In genomic region chr1:23370270-23370743, GRCh38 we compare ENCODE assay signal across 9 cellular contexts. TPM values are rescaled to one million over a fixed set of nuclear protein-coding genes. Genes with fewer than 3 reads are reported as not detected.
DNase-seq lines count a peak whose midpoint lies in the region; ATAC-seq and TF ChIP-seq lines count a peak whose summit lies in the region.
"Had no signal": no experiment of that assay in that cellular context is flagged by ENCODE, and none has a peak within 500 bp of the region (broad histone marks: within the 10 kb centered on the region; RNA-seq: fewer than 3 reads in every experiment).

No MANE protein-coding gene starts in this region.

- H3K4me3 ChIP-seq in left ventricle myocardium inferior = peak overlapping the region; percentile 88
- no peak overlapping the region for H3K4me3 ChIP-seq in mucosa of stomach (ENCODE audit: low read length)
- no peak overlapping the region for H3K4me3 ChIP-seq in aorta (ENCODE audit: low read length in 2 of 2)

- H3K27ac ChIP-seq in left ventricle myocardium inferior (replicated peaks) (peak overlapping the region; percentile 99), aorta (ENCODE audit: low read depth in 1 of 2, low read length in 2 of 2) (peak overlapping the region; percentile 52 to 54)

- no TSS peak for BruUV-seq in MCF 10A (replicated peaks; lab: Mats Ljungman, UMichigan)

- peaks cover 19% of the 10 kb centered on the region for H3K36me3 ChIP-seq in left ventricle myocardium inferior
- no peaks in the 10 kb centered on the region for H3K36me3 ChIP-seq in mucosa of stomach (ENCODE audit: control insufficient read depth, insufficient read depth, low read length)
- H3K36me3 ChIP-seq in aorta (ENCODE audit: control insufficient read depth in 1 of 2, insufficient read depth in 2 of 2, low read length in 1 of 2) = no peaks in the 10 kb centered on the region
- H3K36me3 ChIP-seq: neutrophil had no signal

- no peak for DNase-seq in left ventricle myocardium inferior
- DNase-seq in left cardiac atrium = no peak
- DNase-seq in MCF 10A (ENCODE audit: unreplicated experiment) = no peak
- DNase-seq in aorta = no peak
- no peak for DNase-seq in NCI-H187 treated with DMSO at 0.1 percent for 48 hours (lab: John Stamatoyannopoulos, UW)

- H3K9me3 ChIP-seq in left ventricle myocardium inferior (replicated peaks) (peaks cover 14% of the 10 kb centered on the region), mucosa of stomach (ENCODE audit: control insufficient read depth, low read length) (no peaks in the 10 kb centered on the region), aorta (ENCODE audit: control insufficient read depth, low read length) (no peaks in the 10 kb centered on the region)
- H3K9me3 ChIP-seq: neutrophil had no signal

- no peaks in the 10 kb centered on the region for H3K9me3 Mint-ChIP-seq in MCF 10A (ENCODE audit: unreplicated experiment)

- no peaks in the 10 kb centered on the region for H3K27me3 Mint-ChIP-seq in MCF 10A (ENCODE audit: insufficient read depth, unreplicated experiment)

- peak overlapping the region; percentile 94 for H3K27ac Mint-ChIP-seq in MCF 10A (ENCODE audit: low read depth, unreplicated experiment)

- H3K27me3 ChIP-seq in left ventricle myocardium inferior (ENCODE audit: low read depth) = no peaks in the 10 kb centered on the region
- no peaks in the 10 kb centered on the region for H3K27me3 ChIP-seq in mucosa of stomach (ENCODE audit: control insufficient read depth, insufficient read depth, low read length)
- no peaks in the 10 kb centered on the region for H3K27me3 ChIP-seq in aorta (ENCODE audit: control insufficient read depth in 1 of 2, insufficient read depth in 2 of 2, low read length in 1 of 2)
- H3K27me3 ChIP-seq: neutrophil had no signal

- H3K4me3 Mint-ChIP-seq in MCF 10A (ENCODE audit: unreplicated experiment) = peak overlapping the region; percentile 87

- H3K4me1 Mint-ChIP-seq in MCF 10A (ENCODE audit: insufficient read depth, unreplicated experiment) = peaks cover 32% of the 10 kb centered on the region

- peak overlapping the region; percentile 98 for H3K9ac ChIP-seq in mucosa of stomach (ENCODE audit: low read length)

- POLR2A ChIA-PET in MCF 10A (lab: Yijun Ruan, JAX) = interaction anchor here (0.7 to 15.8 kb wide), 4 partner anchors 28 to 104 kb away, joined by 3 to 335 read pairs (median 125); partner anchors contain the start of gene HNRNPR

- peaks cover 30% of the 10 kb centered on the region for H3K36me3 Mint-ChIP-seq in MCF 10A (ENCODE audit: insufficient read depth, unreplicated experiment)

- CTCF ChIA-PET in MCF 10A (lab: Yijun Ruan, JAX) = interaction anchor here (0.5 to 4.3 kb wide), 5 partner anchors 30 to 174 kb away, joined by 3 to 41 read pairs (median 4); no protein-coding TSS in a partner anchor

- TF ChIP-seq CTCF in left ventricle myocardium inferior (IDR thresholded peaks at IDR 0.05; ENCODE audit: borderline replicate concordance) (no peak), MCF 10A (IDR thresholded peaks at IDR 0.05; ENCODE audit: unreplicated experiment) (no peak)

- intact Hi-C loops in left ventricle myocardium inferior (cut with micrococcal nuclease) (no loop called here), left cardiac atrium (cut with DNase I) (no loop called here), MCF 10A (cut with micrococcal nuclease) (no loop called here), aorta (cut with DNase I) (no loop called here)

- ATAC-seq in left cardiac atrium (no peak), aorta (ENCODE audit: low FRiP score) (no peak), GM21576 (IDR thresholded peaks at IDR 0.05; ENCODE audit: unreplicated experiment) (no peak), HG03280 (IDR thresholded peaks at IDR 0.05; ENCODE audit: unreplicated experiment) (no peak)

- 18 to 25% methylated on average over 6 of the region's 6 CpGs for WGBS in aorta, 2 donors

- H3K4me1 ChIP-seq in left ventricle myocardium inferior = peaks cover 67% of the 10 kb centered on the region
- peaks cover 24% of the 10 kb centered on the region for H3K4me1 ChIP-seq in mucosa of stomach (ENCODE audit: control insufficient read depth, insufficient read depth, low read length)
- peaks cover 0 to 4% of the 10 kb centered on the region in 2 donors for H3K4me1 ChIP-seq in aorta (ENCODE audit: control insufficient read depth in 1 of 2, insufficient read depth in 2 of 2, low read length in 2 of 2)

RNA-seq across cellular contexts. Expression of gene ZNF436, which starts 0.7 kb away (rescaled TPM):
- total RNA-seq in left ventricle myocardium inferior (11.8 TPM), left cardiac atrium (10 to 100 TPM; 10.1 to 14.2 TPM), MCF 10A (2022) (6.5 and 8.0 TPM in 2 replicates), aorta (10 to 100 TPM; 12.5 to 35.4 TPM)
- 1 to 10 TPM; 3.6 to 5.1 TPM for polyA plus RNA-seq in aorta

RNA-seq across cellular contexts. Expression of gene HNRNPR, which starts 26.2 kb away (rescaled TPM):
- total RNA-seq in left ventricle myocardium inferior (54.6 TPM), left cardiac atrium (10 to 100 TPM; 57.3 to 79.8 TPM), MCF 10A (2022) (128 and 152 TPM in 2 replicates), aorta (100 to 1,000 TPM; 113 to 120 TPM)
- polyA plus RNA-seq in aorta = 10 to 100 TPM; 56.6 to 69.1 TPM

RNA-seq across cellular contexts. Expression of gene TCEA3, which starts 54.2 kb away (rescaled TPM):
- 78.6 TPM for total RNA-seq in left ventricle myocardium inferior
- 10 to 100 TPM; 32.9 to 38.3 TPM for total RNA-seq in left cardiac atrium
- 0.49 and 1.5 TPM in 2 replicates for total RNA-seq in MCF 10A (2022)
- total RNA-seq in aorta = 10 to 100 TPM; 25.7 to 51.3 TPM
- 10 to 100 TPM; 31.2 to 37.3 TPM for polyA plus RNA-seq in aorta

Comparison
In these comparisons a context has a peak if more than half of its experiments do, and no peak if none do; other contexts are left out.
1. RNA of gene TCEA3, which starts 54.2 kb away (total RNA-seq): 78.6 TPM in left ventricle myocardium inferior (single experiment), 25.7 to 51.3 TPM in aorta and 32.9 to 38.3 TPM in left cardiac atrium; 0.49 to 1.5 TPM in MCF 10A; every median in the first group is over 10 times any median in the second.